In genomic region chr10:58460157-58460556, GRCh38 we compare ENCODE assay signal across 29 cellular contexts. TPM values are rescaled to one million over a fixed set of nuclear protein-coding genes. Genes with fewer than 3 reads are reported as not detected.
"Had no signal": no experiment of that assay in that cellular context is flagged by ENCODE, and none has a peak within 500 bp of the region (broad histone marks: within the 10 kb centered on the region; RNA-seq: fewer than 3 reads in every experiment).

No MANE protein-coding gene starts in this region.

- H3K36me3 ChIP-seq: colonic mucosa, esophagus muscularis mucosa, esophagus squamous epithelium, gastrocnemius medialis, gastroesophageal sphincter, heart left ventricle, heart right ventricle had no signal

- H3K27me3 ChIP-seq: colonic mucosa, esophagus muscularis mucosa, esophagus squamous epithelium, foreskin keratinocyte, gastrocnemius medialis, gastroesophageal sphincter, heart left ventricle, heart right ventricle had no signal

- H3K4me3 ChIP-seq: colonic mucosa, coronary artery, dorsolateral prefrontal cortex, esophagus muscularis mucosa, esophagus squamous epithelium, gastrocnemius medialis, gastroesophageal sphincter, heart left ventricle, heart right ventricle had no signal

- H3K27ac ChIP-seq: colonic mucosa, coronary artery, dorsolateral prefrontal cortex, epithelial cell of prostate, esophagus muscularis mucosa, esophagus squamous epithelium, foreskin keratinocyte, gastrocnemius medialis, gastroesophageal sphincter, heart left ventricle, heart right ventricle had no signal

- H3K9me3 ChIP-seq: colonic mucosa, esophagus squamous epithelium, gastrocnemius medialis, gastroesophageal sphincter had no signal

- FAIRE-seq: colon, endometrium, endothelial cell of umbilical vein, frontal cortex had no signal

- DNase-seq: colonic mucosa; cortex of kidney; dermis blood vessel endothelial cell; dorsolateral prefrontal cortex; effector CD4-positive, alpha-beta T cell; effector CD8-positive, alpha-beta T cell; effector memory CD4-positive, alpha-beta T cell; effector memory CD8-positive, alpha-beta T cell; endodermal cell; erythroblast; esophagus squamous epithelium; foreskin fibroblast; foreskin keratinocyte; foreskin melanocyte; gastrocnemius medialis; glutamatergic neuron; head of caudate nucleus; heart left ventricle; heart right ventricle had no signal

- ATAC-seq: effector memory CD8-positive, alpha-beta T cell; esophagus mucosa; foreskin keratinocyte; gastrocnemius medialis; gastroesophageal sphincter; heart left ventricle; heart right ventricle had no signal

- H3K4me1 ChIP-seq: colonic mucosa, esophagus muscularis mucosa, esophagus squamous epithelium, foreskin keratinocyte, gastrocnemius medialis had no signal

RNA-seq across cellular contexts. Expression of gene BICC1, which starts 52.5 kb away (rescaled TPM):
- total RNA-seq: dermis microvascular lymphatic vessel endothelial cell had no signal
